8 cellular contexts compared by ENCODE assay signal in genomic region chr7:56092789-56093531, GRCh38. TPM values are rescaled to one million over a fixed set of nuclear protein-coding genes. Genes with fewer than 3 reads are reported as not detected.
DNase-seq lines count a peak whose midpoint lies in the region; FAIRE-seq and TF ChIP-seq lines count a peak whose summit lies in the region.

PHKG1 (minus strand) TSS chr7:56092952; CDS start chr7:56088941, 4,011 bp downstream.

- no peak within 1 kb of the TSS for H3K4me2 ChIP-seq in keratinocyte (ENCODE audit: control insufficient read depth, extremely low read depth, insufficient read depth, low read depth, low read length)

- peak within 1 kb of the TSS; percentile 13 for H2AFZ ChIP-seq in keratinocyte (ENCODE audit: control insufficient read depth, low read length)

- no peaks in the 10 kb centered on the region for H3K79me2 ChIP-seq in keratinocyte (ENCODE audit: control insufficient read depth, insufficient read depth, low read length)

- no peaks in the 10 kb centered on the region for H3K9me1 ChIP-seq in keratinocyte (ENCODE audit: control insufficient read depth, extremely low read depth, insufficient read depth, low read length)

- H3K36me3 ChIP-seq in brain microvascular endothelial cell (replicated peaks) (no peaks in the 10 kb centered on the region), keratinocyte (ENCODE audit: control insufficient read depth in 2 of 2, extremely low read depth in 1 of 2, insufficient read depth in 2 of 2, low read length in 2 of 2) (peaks cover 0 to 5% of the 10 kb centered on the region in 2 experiments), stomach smooth muscle (ENCODE audit: control insufficient read depth in 2 of 2, insufficient read depth in 2 of 2, low read length in 2 of 2) (peaks cover 0 to 4% of the 10 kb centered on the region in 2 donors)

- in situ Hi-C loops in brain microvascular endothelial cell (cut with HindIII; ENCODE audit: low pct_ligation_motif_present, low sequenced_read_pairs): no loop called here

- no peaks in the 10 kb centered on the region for H3K9me3 ChIP-seq in keratinocyte (ENCODE audit: control insufficient read depth, low read depth, low read length)
- no peaks in the 10 kb centered on the region for H3K9me3 ChIP-seq in stomach smooth muscle (ENCODE audit: control insufficient read depth in 2 of 2, low read length in 2 of 2)

- peak; percentile 66 for TF ChIP-seq CTCF in brain microvascular endothelial cell (IDR thresholded peaks at IDR 0.05; ENCODE audit: low read depth, low read length, missing control alignments)
- peak; percentile 31 to 76 (median 51) for TF ChIP-seq CTCF in keratinocyte (optimal IDR thresholded peaks at IDR 0.05 in 1 of 3, IDR thresholded peaks at IDR 0.05 in 1 of 3, conservative IDR thresholded peaks at IDR 0.05 in 1 of 3; ENCODE audit: extremely low read depth in 1 of 3, insufficient read depth in 2 of 3, low read length in 3 of 3)

- FAIRE-seq in keratinocyte (lab: Jason Lieb, UNC) (peak; percentile 29), GM12891 (lab: Jason Lieb, UNC) (no peak)

- H3K4me1 ChIP-seq in keratinocyte (ENCODE audit: control insufficient read depth, extremely low read depth, insufficient read depth, low read length) (peaks cover 5% of the 10 kb centered on the region), stomach smooth muscle (ENCODE audit: control insufficient read depth, insufficient read depth, low read length) (peaks cover 25% of the 10 kb centered on the region)

- peak; percentile 73 for DNase-seq in D341Med (ENCODE audit: low spot score)
- peak; percentile 57 for DNase-seq in NCI-H1694 (lab: John Stamatoyannopoulos, UW)
- peak; percentile 74 for DNase-seq in brain microvascular endothelial cell
- DNase-seq in keratinocyte (ENCODE audit: low read depth, low spot score): no peak
- DNase-seq in NCI-H526 treated with DMSO at 0.1 percent for 48 hours (lab: John Stamatoyannopoulos, UW): no peak
- DNase-seq in stimulated activated naive CD4-positive, alpha-beta T cell (lab: John Stamatoyannopoulos, UW): no peak
- DNase-seq in GM12891 (ENCODE audit: insufficient read length, low spot score): no peak

- no peaks in the 10 kb centered on the region for H4K20me1 ChIP-seq in keratinocyte (ENCODE audit: control insufficient read depth, extremely low read depth, insufficient read depth, low read length)

- H3K4me3 ChIP-seq in brain microvascular endothelial cell (ENCODE audit: low read depth, low read length) (no peak within 1 kb of the TSS), keratinocyte (ENCODE audit: control insufficient read depth in 2 of 3, extremely low read depth in 1 of 3, insufficient read depth in 2 of 3, low read depth in 1 of 3, low read length in 3 of 3) (no peak within 1 kb of the TSS), stomach smooth muscle (ENCODE audit: low read length in 2 of 2) (peak within 1 kb of the TSS; percentile 55 to 64)

- H3K27me3 ChIP-seq in brain microvascular endothelial cell (replicated peaks) (no peaks in the 10 kb centered on the region), keratinocyte (ENCODE audit: control insufficient read depth, extremely low read depth, insufficient read depth, low read length) (no peaks in the 10 kb centered on the region), stomach smooth muscle (ENCODE audit: control insufficient read depth in 1 of 2, insufficient read depth in 2 of 2, low read length in 2 of 2) (no peaks in the 10 kb centered on the region)

- TF ChIP-seq POLR2A in GM12891 (IDR thresholded peaks at IDR 0.05; ENCODE audit: low read depth, low read length): no peak

- H3K9ac ChIP-seq in keratinocyte (ENCODE audit: control insufficient read depth, extremely low read depth, insufficient read depth, low read length) (no peak within 1 kb of the TSS), stomach smooth muscle (ENCODE audit: low read length in 2 of 2) (peak within 1 kb of the TSS; percentile 34 to 60)

- H3K27ac ChIP-seq in brain microvascular endothelial cell (no peak within 1 kb of the TSS), keratinocyte (ENCODE audit: control insufficient read depth, insufficient read depth, low read length) (no peak within 1 kb of the TSS), stomach smooth muscle (ENCODE audit: low read length) (peak within 1 kb of the TSS; percentile 81)

- dilution Hi-C loops in keratinocyte (cut with MboI; ENCODE audit: extremely low pct_ligation_motif_present, low sequenced_read_pairs): no loop called here

TF ChIP-seq in GM12891, 5 proteins besides CTCF, POLR2A, EP300 and RAD21:
- TF ChIP-seq POU2F2 (IDR thresholded peaks at IDR 0.05; ENCODE audit: low read depth, low read length) (no peak), POLR2AphosphoS5 (IDR thresholded peaks at IDR 0.05; ENCODE audit: low read depth, low read length) (no peak), PAX5 (IDR thresholded peaks at IDR 0.05; ENCODE audit: insufficient read depth, low read length, severe bottlenecking) (no peak), SPI1 (IDR thresholded peaks at IDR 0.05; ENCODE audit: low read depth, low read length) (no peak), TAF1 (IDR thresholded peaks at IDR 0.05; ENCODE audit: low read depth, low read length) (no peak)

RNA-seq across cellular contexts. Expression of gene PHKG1, which starts in this region (rescaled TPM):
- 0.18 to 0.49 TPM (median 0.25 TPM) in 3 replicates for polyA plus RNA-seq in keratinocyte
- 0.40 TPM for polyA plus RNA-seq in keratinocyte (2011; ENCODE audit: low read depth)
- 0.12 TPM in 1 of 2 replicates, not detected in the other for polyA plus RNA-seq in keratinocyte (2011; cell fraction: cytosol; rRNA removed)
- polyA plus RNA-seq in keratinocyte (2011; cell fraction: nucleus; rRNA removed): 0.82 and 0.91 TPM in 2 replicates
- 0.41 and 1.6 TPM in 2 replicates for polyA plus RNA-seq in keratinocyte (2012; ENCODE audit: low replicate concordance)
- polyA minus RNA-seq in keratinocyte: not detected in 3 replicates
- polyA minus RNA-seq in keratinocyte (2011; cell fraction: cytosol; rRNA and poly(A)+ RNA removed): not detected
- 0.53 TPM in 1 of 2 replicates, not detected in the other for polyA minus RNA-seq in keratinocyte (2011; cell fraction: nucleus; rRNA and poly(A)+ RNA removed)
- 0.72 TPM for polyA plus RNA-seq in GM12891 (2012; ENCODE audit: low read depth, missing spikeins)

Comparison
In these comparisons a context has a peak if more than half of its experiments do, and no peak if none do; other contexts are left out.
1. DNase-seq: peak in D341Med (single experiment), NCI-H1694 (single experiment) and brain microvascular endothelial cell (single experiment); none in keratinocyte (single experiment), NCI-H526 treated with DMSO at 0.1 percent for 48 hours (single experiment), stimulated activated naive CD4-positive, alpha-beta T cell (0 of 6) and GM12891 (single experiment).
2. H3K4me3 ChIP-seq: peak in stomach smooth muscle (2 of 2); none in brain microvascular endothelial cell (single experiment) and keratinocyte (0 of 3).